14 cellular contexts compared by ENCODE assay signal in the genomic region with DNA sequence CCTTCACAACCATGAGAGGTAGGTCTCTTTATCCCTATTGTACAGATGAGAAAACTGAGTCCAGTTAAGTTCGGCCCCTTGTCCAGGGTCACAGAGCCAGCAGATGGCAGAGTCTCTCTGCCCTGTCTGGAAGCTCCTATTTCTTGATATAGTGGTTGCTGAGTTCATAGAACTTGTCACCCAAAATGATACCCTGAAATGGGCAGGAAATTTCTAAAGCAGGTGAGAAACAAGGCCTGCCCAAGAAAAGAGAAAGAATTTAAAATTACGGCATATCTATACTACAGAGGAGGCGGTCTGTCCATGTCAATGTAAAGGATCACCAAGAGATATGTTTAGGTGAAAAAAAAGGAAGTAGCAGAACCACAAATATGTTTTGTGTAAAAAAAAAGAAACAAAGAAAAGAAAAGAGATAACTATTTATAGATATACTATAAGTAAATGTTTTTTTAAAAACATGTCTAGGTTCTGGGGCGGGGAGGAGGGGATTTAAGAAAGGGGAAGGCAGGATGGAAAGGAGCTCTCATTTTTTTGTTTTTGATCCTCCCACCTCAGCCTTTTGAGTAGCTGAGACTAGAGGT. TPM values are rescaled to one million over a fixed set of nuclear protein-coding genes. Genes with fewer than 3 reads are reported as not detected.
DNase-seq lines count a peak whose midpoint lies in the region; ATAC-seq, FAIRE-seq and TF ChIP-seq lines count a peak whose summit lies in the region.
"Had no signal": no experiment of that assay in that cellular context is flagged by ENCODE, and none has a peak within 500 bp of the region (broad histone marks: within the 10 kb centered on the region; RNA-seq: fewer than 3 reads in every experiment).

No MANE protein-coding gene starts in this region.

- peaks cover 24% of the 10 kb centered on the region for H3K27me3 Mint-ChIP-seq in CD4-positive, CD25-positive, alpha-beta regulatory T cell
- H3K27me3 Mint-ChIP-seq in activated T-helper 17 cell treated with anti-CD3 and anti-CD28 coated beads, Interleukin-2, amount 50 U/mL, for 72 hours = peaks cover 18% of the 10 kb centered on the region
- H3K27me3 Mint-ChIP-seq: CD4-positive, alpha-beta memory T cell had no signal

- ATAC-seq in CD4-positive, CD25-positive, alpha-beta regulatory T cell (ENCODE audit: low read depth in 2 of 2) = peak in 1 of 2 donors; percentile 51
- ATAC-seq in GM18511 (IDR thresholded peaks at IDR 0.05; ENCODE audit: unreplicated experiment) = peak; percentile 51
- ATAC-seq in activated T-helper 17 cell treated with anti-CD3 and anti-CD28 coated beads, Interleukin-2, amount 50 U/mL, for 72 hours (replicated peaks) = no peak
- no peak for ATAC-seq in HG03442 (IDR thresholded peaks at IDR 0.05; ENCODE audit: unreplicated experiment)
- ATAC-seq in pancreas = no peak
- no peak for ATAC-seq in HG02840 (IDR thresholded peaks at IDR 0.05; ENCODE audit: low FRiP score, unreplicated experiment)

- H3K27ac ChIP-seq in CD4-positive, CD25-positive, alpha-beta regulatory T cell (ENCODE audit: insufficient read depth, low read length, poor library complexity, severe bottlenecking) = no peak overlapping the region
- H3K27ac ChIP-seq in pancreas = no peak overlapping the region

- 87 to 88% methylated on average over 4 of the region's 4 CpGs for WGBS in pancreas, 2 donors

- no peak overlapping the region for H3K4me3 ChIP-seq in CD4-positive, CD25-positive, alpha-beta regulatory T cell (ENCODE audit: low read depth, low read length)
- H3K4me3 ChIP-seq in pancreas = no peak overlapping the region

- H3K27me3 ChIP-seq in CD4-positive, CD25-positive, alpha-beta regulatory T cell (ENCODE audit: control insufficient read depth, insufficient read depth, low read length) = no peaks in the 10 kb centered on the region
- H3K27me3 ChIP-seq in pancreas = no peaks in the 10 kb centered on the region

- no peak for TF ChIP-seq CTCF in pancreas (IDR thresholded peaks at IDR 0.05)

- no peak overlapping the region for H3K4me3 Mint-ChIP-seq in CD4-positive, CD25-positive, alpha-beta regulatory T cell
- no peak overlapping the region for H3K4me3 Mint-ChIP-seq in activated T-helper 17 cell treated with anti-CD3 and anti-CD28 coated beads, Interleukin-2, amount 50 U/mL, for 72 hours
- H3K4me3 Mint-ChIP-seq: CD4-positive, alpha-beta memory T cell had no signal

- no peak for FAIRE-seq in pancreas (lab: Jason Lieb, UNC)
- FAIRE-seq in RCC 7860 (lab: Jason Lieb, UNC) = no peak

- H3K9me3 Mint-ChIP-seq in CD4-positive, CD25-positive, alpha-beta regulatory T cell = no peaks in the 10 kb centered on the region
- H3K9me3 Mint-ChIP-seq in activated T-helper 17 cell treated with anti-CD3 and anti-CD28 coated beads, Interleukin-2, amount 50 U/mL, for 72 hours = no peaks in the 10 kb centered on the region
- H3K9me3 Mint-ChIP-seq: CD4-positive, alpha-beta memory T cell had no signal

- no peaks in the 10 kb centered on the region for H3K36me3 Mint-ChIP-seq in CD4-positive, CD25-positive, alpha-beta regulatory T cell
- no peaks in the 10 kb centered on the region for H3K36me3 Mint-ChIP-seq in activated T-helper 17 cell treated with anti-CD3 and anti-CD28 coated beads, Interleukin-2, amount 50 U/mL, for 72 hours (ENCODE audit: low read depth)
- H3K36me3 Mint-ChIP-seq: CD4-positive, alpha-beta memory T cell had no signal

- no peaks in the 10 kb centered on the region for H3K36me3 ChIP-seq in CD4-positive, CD25-positive, alpha-beta regulatory T cell (ENCODE audit: control insufficient read depth, insufficient read depth, low read length)
- H3K36me3 ChIP-seq in pancreas = no peaks in the 10 kb centered on the region

- H3K4me1 Mint-ChIP-seq in CD4-positive, CD25-positive, alpha-beta regulatory T cell = peaks cover 0 to 16% (median 7%) of the 10 kb centered on the region in 4 donors
- H3K4me1 Mint-ChIP-seq in activated T-helper 17 cell treated with anti-CD3 and anti-CD28 coated beads, Interleukin-2, amount 50 U/mL, for 72 hours = no peaks in the 10 kb centered on the region

- H3K9me3 ChIP-seq in CD4-positive, CD25-positive, alpha-beta regulatory T cell (ENCODE audit: control insufficient read depth in 2 of 2, low read length in 2 of 2) = no peaks in the 10 kb centered on the region
- H3K9me3 ChIP-seq in pancreas = no peaks in the 10 kb centered on the region

- peak overlapping the region; percentile 24 to 72 (median 55) for H3K27ac Mint-ChIP-seq in CD4-positive, CD25-positive, alpha-beta regulatory T cell
- peak overlapping the region; percentile 12 for H3K27ac Mint-ChIP-seq in activated T-helper 17 cell treated with anti-CD3 and anti-CD28 coated beads, Interleukin-2, amount 50 U/mL, for 72 hours

- intact Hi-C loops in pancreas (cut with DNase I) = no loop called here

- peaks cover 4% of the 10 kb centered on the region for H3K4me1 ChIP-seq in CD4-positive, CD25-positive, alpha-beta regulatory T cell (ENCODE audit: control insufficient read depth, insufficient read depth, low read length, poor library complexity, severe bottlenecking)
- no peaks in the 10 kb centered on the region for H3K4me1 ChIP-seq in pancreas

- DNase-seq in CD4-positive, CD25-positive, alpha-beta regulatory T cell = peak in 1 of 3 donors; percentile 61
- DNase-seq in NOMO-1 (lab: John Stamatoyannopoulos, UW; ENCODE audit: unreplicated experiment in 2 of 2) (peak; percentile 25 to 81), pancreas (no peak), RCC 7860 (ENCODE audit: low spot score) (no peak)
- DNase-seq: CD4-positive, alpha-beta memory T cell; NCI-H1436 treated with DMSO at 0.1 percent for 48 hours; NCI-H69; retina; substantia nigra; SW 1271 had no signal

RNA-seq across cellular contexts. Expression of a gene that starts 39.8 kb away (rescaled TPM):
- total RNA-seq in CD4-positive, CD25-positive, alpha-beta regulatory T cell = not detected
- polyA plus RNA-seq in CD4-positive, CD25-positive, alpha-beta regulatory T cell = under 1 TPM in 1 of 4 donors, not detected in 3; 0.12 TPM
- total RNA-seq in activated T-helper 17 cell treated with anti-CD3 and anti-CD28 coated beads, Interleukin-2, amount 50 U/mL, for 72 hours = under 1 TPM; 0.16 to 0.19 TPM
- total RNA-seq in pancreas = 1 to 10 TPM in 2 of 6 donors, under 1 TPM in 4; 0.12 to 1.4 (median 0.58) TPM
- polyA plus RNA-seq in pancreas = 1 to 10 TPM in 1 of 2 donors, under 1 TPM in 1; 0.80 to 1.5 TPM
- total RNA-seq: CD4-positive, alpha-beta memory T cell had no signal
- polyA plus RNA-seq: CD4-positive, alpha-beta memory T cell had no signal

RNA-seq across cellular contexts. Expression of a gene that starts 49.0 kb away (rescaled TPM):
- 39.6 TPM for total RNA-seq in CD4-positive, CD25-positive, alpha-beta regulatory T cell
- polyA plus RNA-seq in CD4-positive, CD25-positive, alpha-beta regulatory T cell = 10 to 100 TPM; 15.4 to 20.4 (median 18.7) TPM
- total RNA-seq in activated T-helper 17 cell treated with anti-CD3 and anti-CD28 coated beads, Interleukin-2, amount 50 U/mL, for 72 hours = 10 to 100 TPM; 33.3 to 43.8 TPM
- total RNA-seq in pancreas = 10 to 100 TPM in 5 of 6 donors, 1 to 10 TPM in 1; 9.7 to 20.3 (median 12.1) TPM
- 10 to 100 TPM; 16.0 to 22.3 TPM for polyA plus RNA-seq in pancreas

Comparison
In these comparisons a context has a peak if more than half of its experiments do, and no peak if none do; other contexts are left out.
1. DNase-seq: peak in NOMO-1 (2 of 2); none in pancreas (0 of 6) and RCC 7860 (single experiment).